Comparison of ENCODE assay signal across 20 cellular contexts in genomic region chr5:92777421-92777820, GRCh38.
DNase-seq lines count a peak whose midpoint lies in the region; ATAC-seq and TF ChIP-seq lines count a peak whose summit lies in the region.
"Had no signal": no experiment of that assay in that cellular context is flagged by ENCODE, and none has a peak within 500 bp of the region (broad histone marks: within the 10 kb centered on the region; RNA-seq: fewer than 3 reads in every experiment).

No MANE protein-coding gene starts in this region.

- H3K4me3 ChIP-seq in HUES48 (ENCODE audit: low read depth, low read length) (no peak overlapping the region), hepatocyte (no peak overlapping the region)
- H3K4me3 ChIP-seq: BLaER1, HAP-1, SJSA1 had no signal

- H3K27me3 Mint-ChIP-seq in activated T-helper 17 cell treated with anti-CD3 and anti-CD28 coated beads, Interleukin-2, amount 50 U/mL, for 72 hours: no peaks in the 10 kb centered on the region
- H3K27me3 Mint-ChIP-seq: CD4-positive, alpha-beta memory T cell; IgD-negative memory B cell had no signal

- ATAC-seq in GM18909 (IDR thresholded peaks at IDR 0.05; ENCODE audit: poor library complexity, unreplicated experiment) (no peak), GM19035 (IDR thresholded peaks at IDR 0.05; ENCODE audit: unreplicated experiment) (no peak)
- no peak for ATAC-seq in activated T-helper 17 cell treated with anti-CD3 and anti-CD28 coated beads, Interleukin-2, amount 50 U/mL, for 72 hours (replicated peaks)

- H4K20me1 ChIP-seq in hepatocyte (ENCODE audit: insufficient read depth, poor library complexity, severe bottlenecking): no peaks in the 10 kb centered on the region
- H4K20me1 ChIP-seq: BLaER1 had no signal

- H3K9ac ChIP-seq in HUES48 (ENCODE audit: low read depth, low read length): no peak overlapping the region
- H3K9ac ChIP-seq: BLaER1 had no signal

- H3K79me2 ChIP-seq in hepatocyte: no peaks in the 10 kb centered on the region

- H3K36me3 Mint-ChIP-seq in activated T-helper 17 cell treated with anti-CD3 and anti-CD28 coated beads, Interleukin-2, amount 50 U/mL, for 72 hours (ENCODE audit: low read depth): no peaks in the 10 kb centered on the region
- H3K36me3 Mint-ChIP-seq: CD4-positive, alpha-beta memory T cell; IgD-negative memory B cell had no signal

- no peaks in the 10 kb centered on the region for H3K9me3 Mint-ChIP-seq in activated T-helper 17 cell treated with anti-CD3 and anti-CD28 coated beads, Interleukin-2, amount 50 U/mL, for 72 hours

- DNase-seq in OCI-M1 (lab: John Stamatoyannopoulos, UW): peak; percentile 65
- no peak for DNase-seq in hepatocyte (ENCODE audit: low spot score)
- DNase-seq in DMS 273 treated with DMSO at 0.1 percent for 48 hours (lab: John Stamatoyannopoulos, UW): no peak
- DNase-seq: Calu3; CD4-positive, alpha-beta memory T cell; DMS53; GF-D8; NCI-H1105; NCI-H2029 treated with DMSO at 0.1 percent for 48 hours; NCI-H345; NCI-H524; NCI-H774 had no signal

- no peaks in the 10 kb centered on the region for H3K9me3 ChIP-seq in HUES48 (ENCODE audit: control insufficient read depth, insufficient read depth, low read length)
- H3K9me3 ChIP-seq in hepatocyte (ENCODE audit: low read depth): no peaks in the 10 kb centered on the region
- H3K9me3 ChIP-seq: BLaER1, HAP-1, SJSA1 had no signal

- H3K27ac Mint-ChIP-seq in activated T-helper 17 cell treated with anti-CD3 and anti-CD28 coated beads, Interleukin-2, amount 50 U/mL, for 72 hours: no peak overlapping the region
- H3K27ac Mint-ChIP-seq: CD4-positive, alpha-beta memory T cell; IgD-negative memory B cell had no signal

- H3K27ac ChIP-seq in HUES48 (ENCODE audit: low read depth, low read length) (peak overlapping the region; percentile 40), hepatocyte (peak overlapping the region; percentile 74)
- H3K27ac ChIP-seq: BLaER1, SJSA1 had no signal

- no peaks in the 10 kb centered on the region for H3K9me2 ChIP-seq in hepatocyte (replicated peaks; ENCODE audit: insufficient read depth)

- H2AFZ ChIP-seq in hepatocyte: no peak overlapping the region

- no peaks in the 10 kb centered on the region for H3K36me3 ChIP-seq in HUES48 (ENCODE audit: control insufficient read depth, insufficient read depth, low read length)
- no peaks in the 10 kb centered on the region for H3K36me3 ChIP-seq in hepatocyte (replicated peaks; ENCODE audit: insufficient read depth, low read depth)
- H3K36me3 ChIP-seq: BLaER1, HAP-1, SJSA1 had no signal

- WGBS in hepatocyte (ENCODE audit: low lambda C conversion rate, missing lambda C conversion rate): 5% methylated on average over 1 of the region's 1 CpG

- H3K4me2 ChIP-seq in hepatocyte: no peak overlapping the region
- H3K4me2 ChIP-seq: BLaER1 had no signal

- H3K27me3 ChIP-seq in HUES48 (ENCODE audit: control insufficient read depth, insufficient read depth, low read length) (no peaks in the 10 kb centered on the region), hepatocyte (no peaks in the 10 kb centered on the region)
- H3K27me3 ChIP-seq: BLaER1, SJSA1 had no signal

- H3K4me3 Mint-ChIP-seq in activated T-helper 17 cell treated with anti-CD3 and anti-CD28 coated beads, Interleukin-2, amount 50 U/mL, for 72 hours: no peak overlapping the region
- H3K4me3 Mint-ChIP-seq: CD4-positive, alpha-beta memory T cell; IgD-negative memory B cell had no signal

- TF ChIP-seq CTCF in hepatocyte (IDR thresholded peaks at IDR 0.05; ENCODE audit: poor library complexity): no peak

- H3K4me1 ChIP-seq in HUES48 (ENCODE audit: control insufficient read depth, insufficient read depth, low read length): peaks cover 21% of the 10 kb centered on the region
- peaks cover 20% of the 10 kb centered on the region for H3K4me1 ChIP-seq in hepatocyte (ENCODE audit: insufficient read depth)
- H3K4me1 ChIP-seq: BLaER1, SJSA1 had no signal

- H3K4me1 Mint-ChIP-seq in activated T-helper 17 cell treated with anti-CD3 and anti-CD28 coated beads, Interleukin-2, amount 50 U/mL, for 72 hours: no peaks in the 10 kb centered on the region
- H3K4me1 Mint-ChIP-seq: CD4-positive, alpha-beta memory T cell; IgD-negative memory B cell had no signal
